In the genomic region with DNA sequence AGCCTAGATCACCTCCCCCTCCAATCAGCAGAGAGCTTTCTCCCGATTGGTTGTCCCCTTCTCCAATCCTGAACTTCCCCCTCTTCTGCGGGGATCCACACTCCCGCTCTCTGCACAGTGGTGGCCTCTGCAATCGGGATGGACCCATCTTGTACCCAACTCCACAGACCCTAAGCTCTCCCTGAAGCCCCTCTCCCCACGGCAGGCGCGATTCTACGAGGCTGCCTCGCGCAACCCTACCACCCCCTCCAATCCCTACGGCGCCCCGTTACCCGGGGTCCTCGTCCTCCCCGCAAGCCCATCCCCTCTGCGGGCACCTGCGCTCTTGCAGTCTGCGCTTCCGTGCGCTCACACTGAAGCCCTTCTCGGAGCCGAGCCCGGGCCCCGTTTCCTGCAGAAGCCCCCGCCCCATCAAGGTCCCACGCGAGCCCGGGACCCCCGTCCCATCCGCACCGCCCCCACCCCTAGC, we compare ENCODE assay signal across 8 cellular contexts.
DNase-seq lines count a peak whose midpoint lies in the region; ATAC-seq and TF ChIP-seq lines count a peak whose summit lies in the region.

No MANE protein-coding gene starts in this region.

- peak; percentile 25 for ATAC-seq in GM18870 (IDR thresholded peaks at IDR 0.05; ENCODE audit: unreplicated experiment)
- peak; percentile 51 for ATAC-seq in HG03159 (IDR thresholded peaks at IDR 0.05; ENCODE audit: unreplicated experiment)

- no peak for TF ChIP-seq CTCF in AG04449 (IDR thresholded peaks at IDR 0.05; ENCODE audit: insufficient read depth, low read length, missing control alignments)

- POLR2A ChIA-PET in AG04449 (lab: Yijun Ruan, JAX): interaction anchor here (0.6 to 1.1 kb wide), 4 partner anchors 65 to 197 kb away, joined by 3 to 4 read pairs (median 3); a partner anchor contains a TSS

- CTCF ChIA-PET in AG04449 (lab: Yijun Ruan, JAX): interaction anchor here (0.7 to 1.7 kb wide), 4 partner anchors 9 to 75 kb away, joined by 3 to 23 read pairs (median 4); no protein-coding TSS in a partner anchor

- peak overlapping the region; percentile 75 for H3K4me3 ChIP-seq in AG04449 (ENCODE audit: low read depth, low read length)

- DNase-seq in AG04449 (ENCODE audit: low read depth, low spot score): peak; percentile 57
- DNase-seq in NCI-H446 treated with DMSO at 0.1 percent for 48 hours (lab: John Stamatoyannopoulos, UW): peak; percentile 85
- peak; percentile 55 to 60 for DNase-seq in activated CD4-positive, alpha-beta T cell treated with anti-CD3 and anti-CD28 coated beads for 24 hours (ENCODE audit: low read depth in 2 of 2)
- DNase-seq in stimulated activated CD4-positive, alpha-beta T cell treated with anti-CD3 and anti-CD28 coated beads, Interleukin-1b, Interleukin-23, amount 100 ng/mL, for 4 hours (ENCODE audit: low read depth in 2 of 2): peak; percentile 37 to 50

- H3K27me3 ChIP-seq in layer of hippocampus (ENCODE audit: control insufficient read depth, insufficient read depth, low read length): no peaks in the 10 kb centered on the region

- H3K27ac ChIP-seq in cingulate gyrus (ENCODE audit: low read depth, low read length) (peak overlapping the region; percentile 69), layer of hippocampus (ENCODE audit: low read depth, low read length) (peak overlapping the region; percentile 75)

Comparison
In these comparisons a context has a peak if more than half of its experiments do, and no peak if none do; other contexts are left out.
1. Peak in every context shown above with its lines: DNase-seq, ATAC-seq, H3K4me3 ChIP-seq and H3K27ac ChIP-seq.